8 cellular contexts compared by ENCODE assay signal in genomic region chr1:208238710-208239517, GRCh38. TPM values are rescaled to one million over a fixed set of nuclear protein-coding genes. Genes with fewer than 3 reads are reported as not detected.
DNase-seq lines count a peak whose midpoint lies in the region; TF ChIP-seq lines count a peak whose summit lies in the region.

No MANE protein-coding gene starts in this region.

- no peak for TF ChIP-seq POLR2A in adrenal gland (IDR thresholded peaks at IDR 0.05)

- CTCF ChIA-PET in A673 (lab: Charles Lee) = interaction anchor here (0.6 to 1.4 kb wide), 3 partner anchors 31 to 1273 kb away, joined by 3 to 4 read pairs (median 3); no protein-coding TSS in a partner anchor

- WGBS in adrenal gland, 4 donors = 40 to 60% (median 49%) methylated on average over 9 of the region's 9 CpGs

- POLR2A ChIA-PET in A673 (lab: Charles Lee; ENCODE audit: low non-redundant PET) = no interaction called here

- DNase-seq in A673 (ENCODE audit: low spot score) (peak; percentile 39), MV-4-11 (lab: John Stamatoyannopoulos, UW) (peak; percentile 32), adrenal gland (peak in 4 of 7 donors; percentile 29 to 53 (median 38)), right atrium auricular region (ENCODE audit: low spot score) (peak; percentile 61)
- no peak for DNase-seq in activated naive CD4-positive, alpha-beta T cell (lab: John Stamatoyannopoulos, UW)
- DNase-seq in activated effector memory CD4-positive, alpha-beta T cell treated with Interleukin-2 at 50 U/mL for 16 hours = no peak

- H3K4me3 ChIP-seq in A673 (ENCODE audit: low read depth, low read length, poor library complexity, severe bottlenecking) (no peak overlapping the region), adrenal gland (no peak overlapping the region), right atrium auricular region (peak overlapping the region in 1 of 2 donors; percentile 88), skeletal muscle satellite cell (ENCODE audit: low read length) (peak overlapping the region; percentile 94)

- H3K27me3 ChIP-seq in A673 (replicated peaks; ENCODE audit: insufficient read depth, low read depth, low read length, poor library complexity) (peaks cover 75% of the 10 kb centered on the region), adrenal gland (no peaks in the 10 kb centered on the region), right atrium auricular region (no peaks in the 10 kb centered on the region), skeletal muscle satellite cell (ENCODE audit: control insufficient read depth, insufficient read depth, low read length) (no peaks in the 10 kb centered on the region)

- H3K27ac ChIP-seq in A673 (ENCODE audit: low read depth, low read length, poor library complexity, severe bottlenecking) (no peak overlapping the region), adrenal gland (peak overlapping the region in 1 of 5 donors; percentile 55), right atrium auricular region (peak overlapping the region; percentile 54 to 88)

- peak overlapping the region; percentile 98 for H3K4me2 ChIP-seq in skeletal muscle satellite cell (ENCODE audit: low read length)

- H3K36me3 ChIP-seq in A673 (ENCODE audit: insufficient read depth, low read length, poor library complexity, severe bottlenecking) (no peaks in the 10 kb centered on the region), adrenal gland (replicated peaks in 1 of 2) (no peaks in the 10 kb centered on the region), right atrium auricular region (no peaks in the 10 kb centered on the region), skeletal muscle satellite cell (ENCODE audit: insufficient read depth, low read length) (peaks cover 70% of the 10 kb centered on the region)

- TF ChIP-seq CTCF in A673 (conservative IDR thresholded peaks at IDR 0.05; ENCODE audit: low read depth, low read length) (peak; percentile 61), GM12872 (IDR thresholded peaks at IDR 0.05; ENCODE audit: insufficient read depth, low read depth, low read length) (peak; percentile 75), adrenal gland (IDR thresholded peaks at IDR 0.05) (peak; percentile 37 to 73 (median 58)), right atrium auricular region (IDR thresholded peaks at IDR 0.05) (peak; percentile 63 to 85)

- H3K4me1 ChIP-seq in A673 (ENCODE audit: insufficient read depth, low read length, poor library complexity, severe bottlenecking) (no peaks in the 10 kb centered on the region), adrenal gland (replicated peaks in 1 of 2) (peaks cover 0 to 21% of the 10 kb centered on the region in 2 donors), right atrium auricular region (peaks cover 0 to 85% of the 10 kb centered on the region in 2 donors), skeletal muscle satellite cell (ENCODE audit: control insufficient read depth, insufficient read depth, low read length) (peaks cover 79% of the 10 kb centered on the region)

- H3K9ac ChIP-seq in skeletal muscle satellite cell (ENCODE audit: low read depth, low read length) = peak overlapping the region; percentile 94

- H3K9me3 ChIP-seq in A673 (ENCODE audit: low read depth, low read length, poor library complexity, severe bottlenecking) = no peaks in the 10 kb centered on the region
- H3K9me3 ChIP-seq in adrenal gland (replicated peaks in 1 of 3) = no peaks in the 10 kb centered on the region
- no peaks in the 10 kb centered on the region for H3K9me3 ChIP-seq in right atrium auricular region
- H3K9me3 ChIP-seq in skeletal muscle satellite cell (replicated peaks; ENCODE audit: low read length) = no peaks in the 10 kb centered on the region

- intact Hi-C loops in A673 (cut with micrococcal nuclease; ENCODE audit: unreplicated experiment) (no loop called here), adrenal gland (cut with DNase I) (no loop called here)

- no TSS peak for BruUV-seq in A673 (replicated peaks; lab: Mats Ljungman, UMichigan)

RNA-seq across cellular contexts. Expression of gene PLXNA2, which starts 5.3 kb away (rescaled TPM):
- total RNA-seq in A673 (2021) (0.06 TPM in 1 of 2 replicates, not detected in the other), adrenal gland (1 to 10 TPM; 2.7 to 9.4 (median 5.3) TPM), right atrium auricular region (10 to 100 TPM; 10.8 to 23.8 TPM)
- polyA plus RNA-seq in adrenal gland = 1 to 10 TPM; 2.8 to 4.3 (median 4.3) TPM
- 13.4 and 18.3 TPM in 2 replicates for total RNA-seq in skeletal muscle satellite cell (2012; rRNA removed)

Comparison
In these comparisons a context has a peak if more than half of its experiments do, and no peak if none do; other contexts are left out.
1. DNase-seq: peak in A673 (single experiment), MV-4-11 (single experiment), adrenal gland (4 of 7) and right atrium auricular region (single experiment); none in activated naive CD4-positive, alpha-beta T cell (0 of 4) and activated effector memory CD4-positive, alpha-beta T cell treated with Interleukin-2 at 50 U/mL for 16 hours (single experiment).
2. Peak in every context shown above with its lines, with median percentiles within 50 percentile points of each other: CTCF ChIP-seq.